In the genomic region with DNA sequence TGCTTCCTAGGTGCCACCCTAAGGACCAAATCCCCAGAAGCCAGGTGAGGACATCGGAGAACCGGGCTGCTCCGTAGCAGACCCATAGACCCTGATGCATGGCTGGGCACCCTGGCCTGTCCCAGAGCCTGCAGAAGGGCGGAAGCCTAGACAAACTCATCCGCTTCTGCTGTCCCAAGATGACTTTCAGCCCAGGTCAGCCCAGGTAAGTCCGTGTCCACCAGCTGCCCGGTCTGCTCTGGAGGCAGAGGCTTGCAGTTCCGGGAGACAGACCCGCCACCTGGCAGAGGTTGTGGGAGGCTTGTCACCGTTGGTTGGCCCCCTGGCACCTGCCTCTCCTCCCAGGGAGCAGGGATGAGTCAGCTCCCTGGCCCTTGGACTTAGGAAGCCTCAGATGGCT, we compare ENCODE assay signal across 17 cellular contexts.
"Had no signal": no experiment of that assay in that cellular context is flagged by ENCODE, and none has a peak within 500 bp of the region (broad histone marks: within the 10 kb centered on the region; RNA-seq: fewer than 3 reads in every experiment).

No MANE protein-coding gene starts in this region.

- H3K36me3 Mint-ChIP-seq: activated naive CD8-positive, alpha-beta T cell treated with anti-CD3 and anti-CD28 coated beads for 36 hours; immature natural killer cell had no signal

- H3K9me3 Mint-ChIP-seq: immature natural killer cell; stimulated activated naive CD8-positive, alpha-beta T cell treated with anti-CD3 and anti-CD28 coated beads, Interleukin-15, Interleukin-2, amounts not matched to agents 100 ng/mL and 50 ng/mL, for 24 hours; T-cell had no signal

- H3K27me3 Mint-ChIP-seq: progenitor cell of endocrine pancreas had no signal

- H3K4me1 Mint-ChIP-seq: immature natural killer cell, naive B cell had no signal

- DNase-seq: activated CD4-positive, alpha-beta T cell treated with anti-CD3 and anti-CD28 coated beads for 4 hours; activated CD8-positive, alpha-beta memory T cell treated with anti-CD3 and anti-CD28 coated beads for 24 hours; activated effector memory CD4-positive, alpha-beta T cell treated with Interleukin-2 at 50 U/mL for 16 hours; activated naive CD8-positive, alpha-beta T cell treated with anti-CD3 and anti-CD28 coated beads for 36 hours; activated T-cell treated with anti-CD3 and anti-CD28 coated beads for 4 hours; brain microvascular endothelial cell; cerebellar nuclear complex; glutamatergic neuron; immature natural killer cell; naive B cell; stimulated activated CD4-positive, alpha-beta T cell treated with anti-CD3 and anti-CD28 coated beads, Interleukin-2, amount 100 ng/mL, for 48 hours; stimulated activated CD8-positive, alpha-beta memory T cell treated with anti-CD3 and anti-CD28 coated beads, Interleukin-4, amount 100 ng/mL, for 48 hours; T-cell; T1000 had no signal

- H3K4me3 ChIP-seq: lung had no signal

- H3K27ac Mint-ChIP-seq: activated naive CD8-positive, alpha-beta T cell treated with anti-CD3 and anti-CD28 coated beads for 36 hours; immature natural killer cell; naive B cell; progenitor cell of endocrine pancreas; stimulated activated naive CD8-positive, alpha-beta T cell treated with anti-CD3 and anti-CD28 coated beads, Interleukin-15, Interleukin-2, amounts not matched to agents 100 ng/mL and 50 ng/mL, for 24 hours; T-cell had no signal

- ATAC-seq: T-cell had no signal

- H3K27me3 ChIP-seq: brain microvascular endothelial cell had no signal

- H3K4me3 Mint-ChIP-seq: activated naive CD8-positive, alpha-beta T cell treated with anti-CD3 and anti-CD28 coated beads for 36 hours; immature natural killer cell; naive B cell; stimulated activated naive CD8-positive, alpha-beta T cell treated with anti-CD3 and anti-CD28 coated beads, Interleukin-15, Interleukin-2, amounts not matched to agents 100 ng/mL and 50 ng/mL, for 24 hours had no signal

- H3K36me3 ChIP-seq: brain microvascular endothelial cell had no signal
